In the genomic region with DNA sequence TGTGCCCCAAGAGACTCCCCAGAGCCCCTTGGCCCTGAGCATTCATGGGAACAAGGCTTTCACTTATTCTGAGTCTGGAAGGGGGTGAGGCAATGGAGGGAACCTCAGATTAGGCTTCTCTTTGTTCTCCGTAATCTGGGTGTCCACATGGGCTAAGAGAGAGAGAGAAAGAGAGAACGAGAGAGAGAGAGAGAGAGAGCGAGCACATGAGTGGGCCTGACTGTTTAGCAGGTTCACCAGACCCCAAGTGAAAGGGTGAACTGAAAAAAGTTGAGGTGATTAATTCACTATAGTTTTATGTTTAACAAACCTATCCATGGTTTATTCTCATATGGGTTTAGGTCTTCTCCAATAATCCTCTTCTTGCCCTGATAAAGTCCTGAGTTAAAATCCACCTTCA, we compare ENCODE assay signal across 7 cellular contexts.
"Had no signal": no experiment of that assay in that cellular context is flagged by ENCODE, and none has a peak within 500 bp of the region (broad histone marks: within the 10 kb centered on the region; RNA-seq: fewer than 3 reads in every experiment).

No MANE protein-coding gene starts in this region.

- H3K27ac ChIP-seq: HL-60, KMS-11 had no signal

- H3K4me3 ChIP-seq: K562 had no signal

- ATAC-seq: HepG2, K562 had no signal

- DNase-seq: IMR-90, KBM-7, KG1 had no signal
